Comparison of ENCODE assay signal across 1 cellular context in the genomic region with DNA sequence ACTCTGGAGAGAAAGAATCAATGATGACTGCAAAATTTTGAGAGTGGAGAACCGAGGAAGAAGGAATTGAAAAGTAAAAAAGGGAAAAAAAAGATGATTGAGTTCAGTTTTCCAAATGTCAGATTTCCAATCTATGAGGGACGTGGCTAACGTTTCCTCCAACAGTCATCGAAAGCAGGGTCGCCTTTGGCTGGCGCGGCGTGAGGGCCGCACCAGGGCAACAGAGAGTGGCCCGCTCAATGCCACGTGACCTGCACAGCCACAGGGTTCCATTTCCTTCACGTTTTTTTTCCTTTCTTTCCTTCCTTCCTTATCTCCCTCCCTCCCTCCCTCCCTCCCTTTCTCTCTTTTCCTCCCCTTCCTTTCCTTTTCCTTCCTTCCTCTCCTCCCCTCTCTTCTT.
TF ChIP-seq lines count a peak whose summit lies in the region.

No MANE protein-coding gene starts in this region.

TF ChIP-seq in K562, 482 proteins besides CTCF, POLR2A, EP300 and RAD21 (continued from another document):
- TF ChIP-seq, protein P1, sequence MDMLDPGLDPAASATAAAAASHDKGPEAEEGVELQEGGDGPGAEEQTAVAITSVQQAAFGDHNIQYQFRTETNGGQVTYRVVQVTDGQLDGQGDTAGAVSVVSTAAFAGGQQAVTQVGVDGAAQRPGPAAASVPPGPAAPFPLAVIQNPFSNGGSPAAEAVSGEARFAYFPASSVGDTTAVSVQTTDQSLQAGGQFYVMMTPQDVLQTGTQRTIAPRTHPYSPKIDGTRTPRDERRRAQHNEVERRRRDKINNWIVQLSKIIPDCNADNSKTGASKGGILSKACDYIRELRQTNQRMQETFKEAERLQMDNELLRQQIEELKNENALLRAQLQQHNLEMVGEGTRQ (CRISPR knock-in tag; IDR thresholded peaks at IDR 0.05): peak; percentile 34; the same call in 1 of the 2 replicates
